ENCODE assay signal across 1 cellular context in the genomic region with DNA sequence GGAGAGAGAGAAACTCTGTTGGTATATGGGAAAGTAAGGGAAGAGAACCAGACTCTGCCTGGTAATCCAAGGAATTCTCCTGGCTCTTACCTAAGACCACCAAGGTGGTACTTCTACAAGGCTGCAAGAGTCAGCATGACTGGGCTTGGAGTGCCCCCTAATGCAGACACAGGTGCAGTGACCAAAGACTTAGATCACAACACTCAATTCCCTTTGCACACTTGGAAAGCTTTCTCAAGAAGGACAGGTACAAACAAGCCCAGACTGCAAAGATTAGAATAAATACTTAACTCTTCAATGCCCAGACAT.
TF ChIP-seq lines count a peak whose summit lies in the region.

No MANE protein-coding gene starts in this region.

TF ChIP-seq in H1, 55 proteins besides CTCF, POLR2A, EP300 and RAD21:
- TF ChIP-seq CHD1 (IDR thresholded peaks at IDR 0.05; ENCODE audit: low read depth, low read length) (no peak), FOSL1 (IDR thresholded peaks at IDR 0.05; ENCODE audit: insufficient read depth, low read depth, low read length) (no peak), CBX5 (IDR thresholded peaks at IDR 0.05; ENCODE audit: low read depth, low read length) (no peak), GTF2F1 (IDR thresholded peaks at IDR 0.05; ENCODE audit: borderline replicate concordance, low read depth, low read length) (no peak), NANOG (IDR thresholded peaks at IDR 0.05; ENCODE audit: insufficient read depth, low read depth, low read length, poor library complexity, severe bottlenecking) (no peak)
